Comparison of ENCODE assay signal across 19 cellular contexts in genomic region chr4:155908187-155909139, GRCh38. TPM values are rescaled to one million over a fixed set of nuclear protein-coding genes. Genes with fewer than 3 reads are reported as not detected.
DNase-seq lines count a peak whose midpoint lies in the region; ATAC-seq and TF ChIP-seq lines count a peak whose summit lies in the region.
"Had no signal": no experiment of that assay in that cellular context is flagged by ENCODE, and none has a peak within 500 bp of the region (broad histone marks: within the 10 kb centered on the region; RNA-seq: fewer than 3 reads in every experiment).

No MANE protein-coding gene starts in this region.

- peaks cover 10% of the 10 kb centered on the region for H3K4me1 Mint-ChIP-seq in activated CD4-positive, alpha-beta T cell treated with anti-CD3 and anti-CD28 coated beads, Interleukin-2, amount 10 ng/mL, durations not matched to agents 24 days and 14 days
- H3K4me1 Mint-ChIP-seq: stimulated activated memory B cell treated with anti-CD40 and anti-IgM and Interleukin-4, amounts not matched to agents 10 μg/mL and 1 μg/mL and 100 μg/mL, for 72 hours; T-helper 17 cell had no signal

- no peak for TF ChIP-seq CTCF in liver (IDR thresholded peaks at IDR 0.05; ENCODE audit: low read depth, low read length, missing input control)

- no peak for TF ChIP-seq RAD21 in liver (IDR thresholded peaks at IDR 0.05)

- H3K27ac ChIP-seq in liver (ENCODE audit: low read depth in 1 of 2, low read length in 2 of 2), result peak overlapping the region; percentile 72 to 76
- H3K27ac ChIP-seq: BLaER1 treated with 17β-estradiol and CSF1 and Interleukin-3, amounts not matched to agents 10 nM and 100 nM; dorsolateral prefrontal cortex; lower lobe of right lung had no signal

- 34% methylated on average over 4 of the region's 4 CpGs for WGBS in liver

- no peaks in the 10 kb centered on the region for H3K36me3 Mint-ChIP-seq in activated CD4-positive, alpha-beta T cell treated with anti-CD3 and anti-CD28 coated beads, Interleukin-2, amount 10 ng/mL, durations not matched to agents 24 days and 14 days (ENCODE audit: low read depth)
- H3K36me3 Mint-ChIP-seq: stimulated activated memory B cell treated with anti-CD40 and anti-IgM and Interleukin-4, amounts not matched to agents 10 μg/mL and 1 μg/mL and 100 μg/mL, for 72 hours had no signal

- peaks cover 4% of the 10 kb centered on the region for H3K27me3 Mint-ChIP-seq in activated CD4-positive, alpha-beta T cell treated with anti-CD3 and anti-CD28 coated beads, Interleukin-2, amount 10 ng/mL, durations not matched to agents 24 days and 14 days

- peak overlapping the region; percentile 0 to 30 (median 2) for H3K4me3 ChIP-seq in liver (ENCODE audit: low read depth in 1 of 3, low read length in 3 of 3)
- H3K4me3 ChIP-seq: BLaER1 treated with 17β-estradiol and CSF1 and Interleukin-3, amounts not matched to agents 10 nM and 100 nM; dorsolateral prefrontal cortex; lower lobe of right lung had no signal

- no peaks in the 10 kb centered on the region for H3K27me3 ChIP-seq in liver (ENCODE audit: control insufficient read depth in 4 of 4, insufficient read depth in 4 of 4, low read length in 3 of 4)
- H3K27me3 ChIP-seq: BLaER1 treated with 17β-estradiol and CSF1 and Interleukin-3, amounts not matched to agents 10 nM and 100 nM; dorsolateral prefrontal cortex had no signal

- intact Hi-C loops in activated CD4-positive, alpha-beta T cell treated with anti-CD3 and anti-CD28 coated beads, Interleukin-2, amount 10 ng/mL, durations not matched to agents 24 days and 14 days (cut with micrococcal nuclease), result no loop called here

- no peaks in the 10 kb centered on the region for H3K9me3 Mint-ChIP-seq in activated CD4-positive, alpha-beta T cell treated with anti-CD3 and anti-CD28 coated beads, Interleukin-2, amount 10 ng/mL, durations not matched to agents 24 days and 14 days
- H3K9me3 Mint-ChIP-seq: activated CD4-positive, alpha-beta T cell treated with anti-CD3 and anti-CD28 coated beads, Interleukin-2, amount 10 ng/mL, durations not matched to agents 7 days and 5 days; nephron; stimulated activated memory B cell treated with anti-CD40 and anti-IgM and Interleukin-4, amounts not matched to agents 10 μg/mL and 1 μg/mL and 100 μg/mL, for 72 hours had no signal

- no peak overlapping the region for H3K4me3 Mint-ChIP-seq in activated CD4-positive, alpha-beta T cell treated with anti-CD3 and anti-CD28 coated beads, Interleukin-2, amount 10 ng/mL, durations not matched to agents 24 days and 14 days
- H3K4me3 Mint-ChIP-seq: activated CD4-positive, alpha-beta T cell treated with anti-CD3 and anti-CD28 coated beads, Interleukin-2, amount 10 ng/mL, durations not matched to agents 7 days and 5 days; nephron; stimulated activated memory B cell treated with anti-CD40 and anti-IgM and Interleukin-4, amounts not matched to agents 10 μg/mL and 1 μg/mL and 100 μg/mL, for 72 hours; T-helper 17 cell had no signal

- peaks cover 0 to 53% (median 7%) of the 10 kb centered on the region in 4 donors for H3K4me1 ChIP-seq in liver (ENCODE audit: control insufficient read depth in 4 of 4, insufficient read depth in 4 of 4, low read length in 3 of 4)
- H3K4me1 ChIP-seq: lower lobe of right lung had no signal

- peak overlapping the region in 1 of 2 donors; percentile 34 for H3K9ac ChIP-seq in liver (ENCODE audit: low read depth in 1 of 2, low read length in 2 of 2)
- H3K9ac ChIP-seq: BLaER1 treated with 17β-estradiol and CSF1 and Interleukin-3, amounts not matched to agents 10 nM and 100 nM had no signal

- no peak for DNase-seq in NCI-H2029 treated with DMSO at 0.1 percent for 48 hours (lab: John Stamatoyannopoulos, UW)
- DNase-seq in stimulated activated naive CD4-positive, alpha-beta T cell (lab: John Stamatoyannopoulos, UW), result no peak
- DNase-seq in activated CD4-positive, alpha-beta T cell treated with anti-CD3 and anti-CD28 coated beads, Interleukin-2, amount 10 ng/mL, durations not matched to agents 24 days and 14 days, result no peak
- DNase-seq: activated CD4-positive, alpha-beta T cell treated with anti-CD3 and anti-CD28 coated beads, Interleukin-2, amount 10 ng/mL, durations not matched to agents 7 days and 5 days; DMS79 treated with DMSO at 0.1 percent for 48 hours; dorsolateral prefrontal cortex; lower lobe of right lung; NCI-H1105 treated with DMSO at 0.1 percent for 48 hours; NCI-H446 treated with DMSO at 0.1 percent for 48 hours; stimulated activated CD4-positive, alpha-beta T cell treated with anti-CD3 and anti-CD28 coated beads, Interleukin-4, amount 100 ng/mL, for 4 hours; T-helper 17 cell had no signal

- H3K27ac Mint-ChIP-seq in activated CD4-positive, alpha-beta T cell treated with anti-CD3 and anti-CD28 coated beads, Interleukin-2, amount 10 ng/mL, durations not matched to agents 24 days and 14 days, result no peak overlapping the region
- H3K27ac Mint-ChIP-seq: activated CD4-positive, alpha-beta T cell treated with anti-CD3 and anti-CD28 coated beads, Interleukin-2, amount 10 ng/mL, durations not matched to agents 7 days and 5 days; stimulated activated memory B cell treated with anti-CD40 and anti-IgM and Interleukin-4, amounts not matched to agents 10 μg/mL and 1 μg/mL and 100 μg/mL, for 72 hours; T-helper 17 cell had no signal

- ATAC-seq in GM19043 (IDR thresholded peaks at IDR 0.05; ENCODE audit: low read depth, unreplicated experiment), result peak; percentile 49
- ATAC-seq in GM21786 (IDR thresholded peaks at IDR 0.05; ENCODE audit: unreplicated experiment), result peak; percentile 75
- ATAC-seq in HG03280 (IDR thresholded peaks at IDR 0.05; ENCODE audit: unreplicated experiment), result peak; percentile 79
- ATAC-seq: sciatic nerve; stimulated activated memory B cell treated with anti-CD40 and anti-IgM and Interleukin-4, amounts not matched to agents 10 μg/mL and 1 μg/mL and 100 μg/mL, for 72 hours; T-helper 17 cell had no signal

- H3K9me3 ChIP-seq in liver (ENCODE audit: control insufficient read depth in 4 of 4, low read length in 3 of 4), result no peaks in the 10 kb centered on the region
- H3K9me3 ChIP-seq: BLaER1 treated with 17β-estradiol and CSF1 and Interleukin-3, amounts not matched to agents 10 nM and 100 nM; lower lobe of right lung had no signal

- H3K36me3 ChIP-seq in liver (ENCODE audit: control insufficient read depth in 4 of 4, insufficient read depth in 3 of 4, low read depth in 1 of 4, low read length in 3 of 4), result peaks cover 0 to 31% (median 20%) of the 10 kb centered on the region in 4 donors
- H3K36me3 ChIP-seq: BLaER1 treated with 17β-estradiol and CSF1 and Interleukin-3, amounts not matched to agents 10 nM and 100 nM; lower lobe of right lung had no signal

TF ChIP-seq in liver, 16 proteins besides CTCF, POLR2A, EP300 and RAD21 (continues in another document):
- TF ChIP-seq REST (IDR thresholded peaks at IDR 0.05) (peak; percentile 27), MAX (IDR thresholded peaks at IDR 0.05) (peak; percentile 58), JUND (IDR thresholded peaks at IDR 0.05) (no peak), NR2F2 (IDR thresholded peaks at IDR 0.05) (no peak), FOXA1 (IDR thresholded peaks at IDR 0.05) (no peak), ATF3 (IDR thresholded peaks at IDR 0.05) (no peak), GABPA (IDR thresholded peaks at IDR 0.05 in 1 of 2, conservative IDR thresholded peaks at IDR 0.05 in 1 of 2) (peak in 1 of 2 donors; percentile 23), EGR1 (IDR thresholded peaks at IDR 0.05; ENCODE audit: low read depth in 2 of 2) (no peak), SP1 (IDR thresholded peaks at IDR 0.05) (peak; percentile 15), FOXA2 (IDR thresholded peaks at IDR 0.05) (no peak)

RNA-seq across cellular contexts. Expression of gene TDO2, which starts 5.0 kb away (rescaled TPM):
- total RNA-seq in liver, result 100 to 1,000 TPM; 163 to 693 TPM
- 1,000 to 10,000 TPM in 1 of 2 donors, 100 to 1,000 TPM in 1; 372 to 1,057 TPM for polyA plus RNA-seq in liver
- total RNA-seq in activated CD4-positive, alpha-beta T cell treated with anti-CD3 and anti-CD28 coated beads, Interleukin-2, amount 10 ng/mL, durations not matched to agents 24 days and 14 days, result not detected in 2 replicates
- total RNA-seq: activated CD4-positive, alpha-beta T cell treated with anti-CD3 and anti-CD28 coated beads, Interleukin-2, amount 10 ng/mL, durations not matched to agents 7 days and 5 days; sciatic nerve; T-helper 17 cell had no signal

RNA-seq across cellular contexts. Expression of gene ASIC5, which starts 42.4 kb away (rescaled TPM):
- not detected for total RNA-seq in liver
- not detected for polyA plus RNA-seq in liver
- total RNA-seq in activated CD4-positive, alpha-beta T cell treated with anti-CD3 and anti-CD28 coated beads, Interleukin-2, amount 10 ng/mL, durations not matched to agents 24 days and 14 days, result not detected in 2 replicates
- total RNA-seq: activated CD4-positive, alpha-beta T cell treated with anti-CD3 and anti-CD28 coated beads, Interleukin-2, amount 10 ng/mL, durations not matched to agents 7 days and 5 days; dorsolateral prefrontal cortex; lower lobe of right lung; sciatic nerve; T-helper 17 cell had no signal

RNA-seq across cellular contexts. Expression of gene CTSO, which starts 45.2 kb away (rescaled TPM):
- 10 to 100 TPM; 20.7 to 36.7 TPM for total RNA-seq in liver
- 10 to 100 TPM; 23.1 to 25.9 TPM for polyA plus RNA-seq in liver
- total RNA-seq in activated CD4-positive, alpha-beta T cell treated with anti-CD3 and anti-CD28 coated beads, Interleukin-2, amount 10 ng/mL, durations not matched to agents 24 days and 14 days, result 0.93 and 1.1 TPM in 2 replicates

Comparison
In these comparisons a context has a peak if more than half of its experiments do, and no peak if none do; other contexts are left out.
1. RNA of gene TDO2, which starts 5.0 kb away (total RNA-seq): 163 to 693 TPM in liver; not detected in activated CD4-positive, alpha-beta T cell treated with anti-CD3 and anti-CD28 coated beads, Interleukin-2, amount 10 ng/mL, durations not matched to agents 24 days and 14 days; every median in the first group is over 100 times any median in the second.
2. RNA of gene CTSO, which starts 45.2 kb away (total RNA-seq): 20.7 to 36.7 TPM in liver; 0.93 to 1.1 TPM in activated CD4-positive, alpha-beta T cell treated with anti-CD3 and anti-CD28 coated beads, Interleukin-2, amount 10 ng/mL, durations not matched to agents 24 days and 14 days; every median in the first group is over 10 times any median in the second.
3. Peak in every context shown above with its lines, with median percentiles within 50 percentile points of each other: ATAC-seq.